ENCODE assay signal across 20 cellular contexts in the genomic region with DNA sequence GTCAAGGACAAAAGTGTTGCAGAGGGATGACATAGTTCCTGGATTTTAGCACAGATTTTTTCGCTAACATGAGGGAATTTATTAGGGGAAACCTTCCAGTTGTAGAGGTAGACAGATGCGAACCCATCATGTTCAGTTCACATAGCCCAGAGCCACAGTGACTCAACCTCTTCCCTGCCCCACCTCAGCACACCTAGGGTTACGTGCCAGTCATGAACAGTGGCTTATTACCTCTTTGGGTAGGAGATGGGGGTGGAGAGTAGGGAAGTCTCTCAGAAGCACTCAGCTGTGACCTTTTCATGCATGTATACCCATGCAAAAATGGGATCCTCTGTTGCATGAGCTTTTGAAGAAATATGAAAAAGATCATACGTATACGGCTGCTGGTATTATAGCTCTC. TPM values are rescaled to one million over a fixed set of nuclear protein-coding genes. Genes with fewer than 3 reads are reported as not detected.
DNase-seq lines count a peak whose midpoint lies in the region; ATAC-seq and FAIRE-seq lines count a peak whose summit lies in the region.
"Had no signal": no experiment of that assay in that cellular context is flagged by ENCODE, and none has a peak within 500 bp of the region (broad histone marks: within the 10 kb centered on the region; RNA-seq: fewer than 3 reads in every experiment).

No MANE protein-coding gene starts in this region.

- H3K36me3 ChIP-seq in stomach smooth muscle (ENCODE audit: control insufficient read depth in 2 of 2, insufficient read depth in 2 of 2, low read length in 2 of 2) (no peaks in the 10 kb centered on the region), small intestine (ENCODE audit: control insufficient read depth in 2 of 2, insufficient read depth in 2 of 2, low read length in 2 of 2) (no peaks in the 10 kb centered on the region)
- H3K36me3 ChIP-seq: heart left ventricle had no signal

- WGBS in small intestine, 3 donors = 88 to 96% (median 90%) methylated on average over 5 of the region's 5 CpGs

- H3K4me3 Mint-ChIP-seq in activated T-cell treated with anti-CD3 and anti-CD28 coated beads, Interleukin-2, amount 50 U/mL, for 4 hours = no peak overlapping the region
- H3K4me3 Mint-ChIP-seq: activated CD8-positive, alpha-beta T cell treated with anti-CD3 and anti-CD28 coated beads for 36 hours; activated naive CD4-positive, alpha-beta T cell treated with anti-CD3 and anti-CD28 coated beads for 36 hours; effector memory CD8-positive, alpha-beta T cell; H9; natural killer cell; stimulated activated naive CD8-positive, alpha-beta T cell treated with anti-CD3 and anti-CD28 coated beads, Interleukin-15, Interleukin-2, amounts not matched to agents 100 ng/mL and 50 ng/mL, for 24 hours had no signal

- H3K9ac ChIP-seq in stomach smooth muscle (ENCODE audit: low read length in 2 of 2) = no peak overlapping the region

- DNase-seq in NCI-H2029 (lab: John Stamatoyannopoulos, UW) (peak; percentile 83), NCI-H2029 treated with DMSO at 0.1 percent for 48 hours (lab: John Stamatoyannopoulos, UW) (no peak), NCI-H510A treated with DMSO at 0.1 percent for 48 hours (lab: John Stamatoyannopoulos, UW) (peak; percentile 83), epithelial cell of prostate (ENCODE audit: low read depth, low spot score) (peak; percentile 60), small intestine (no peak)
- no peak for DNase-seq in activated T-cell treated with anti-CD3 and anti-CD28 coated beads, Interleukin-2, amount 50 U/mL, for 4 hours
- DNase-seq: activated CD8-positive, alpha-beta T cell treated with anti-CD3 and anti-CD28 coated beads for 36 hours; activated naive CD4-positive, alpha-beta T cell treated with anti-CD3 and anti-CD28 coated beads for 36 hours; activated T-cell treated with anti-CD3 and anti-CD28 coated beads, Interleukin-2, amount 50 U/mL, for 1 hour; effector memory CD8-positive, alpha-beta T cell; H9; heart left ventricle; mesendoderm; natural killer cell; NCI-H1694; posterior cingulate gyrus had no signal

- ATAC-seq in GM21723 (IDR thresholded peaks at IDR 0.05; ENCODE audit: unreplicated experiment) = no peak
- ATAC-seq in activated T-cell treated with anti-CD3 and anti-CD28 coated beads, Interleukin-2, amount 50 U/mL, for 4 hours = no peak
- ATAC-seq: activated CD8-positive, alpha-beta T cell treated with anti-CD3 and anti-CD28 coated beads for 36 hours; effector memory CD8-positive, alpha-beta T cell; heart left ventricle; natural killer cell had no signal

- H3K4me3 ChIP-seq in stomach smooth muscle (ENCODE audit: low read length in 2 of 2) = no peak overlapping the region
- H3K4me3 ChIP-seq in small intestine (ENCODE audit: low read depth in 1 of 2, low read length in 2 of 2) = no peak overlapping the region
- H3K4me3 ChIP-seq: heart left ventricle had no signal

- H3K9me3 ChIP-seq in stomach smooth muscle (ENCODE audit: control insufficient read depth in 2 of 2, low read length in 2 of 2) = no peaks in the 10 kb centered on the region
- H3K9me3 ChIP-seq in small intestine (ENCODE audit: control insufficient read depth, low read depth) = no peaks in the 10 kb centered on the region
- H3K9me3 ChIP-seq: heart left ventricle had no signal

- H3K27me3 ChIP-seq in stomach smooth muscle (ENCODE audit: control insufficient read depth in 1 of 2, insufficient read depth in 2 of 2, low read length in 2 of 2) (no peaks in the 10 kb centered on the region), small intestine (ENCODE audit: control insufficient read depth in 2 of 2, insufficient read depth in 2 of 2, low read length in 2 of 2) (no peaks in the 10 kb centered on the region)

- H3K36me3 Mint-ChIP-seq in activated T-cell treated with anti-CD3 and anti-CD28 coated beads, Interleukin-2, amount 50 U/mL, for 4 hours (ENCODE audit: insufficient read depth) = no peaks in the 10 kb centered on the region
- H3K36me3 Mint-ChIP-seq: natural killer cell had no signal

- H3K27ac ChIP-seq in epithelial cell of prostate = peak overlapping the region; percentile 24
- H3K27ac ChIP-seq in stomach smooth muscle (ENCODE audit: low read length) = peak overlapping the region; percentile 1
- no peak overlapping the region for H3K27ac ChIP-seq in small intestine (ENCODE audit: low read depth in 1 of 2, low read length in 1 of 2)

- no peak for FAIRE-seq in small intestine (lab: Jason Lieb, UNC)
- FAIRE-seq: GM12891 had no signal

- peaks cover 15% of the 10 kb centered on the region for H3K4me1 Mint-ChIP-seq in activated T-cell treated with anti-CD3 and anti-CD28 coated beads, Interleukin-2, amount 50 U/mL, for 4 hours (ENCODE audit: low read depth)

- peaks cover 36% of the 10 kb centered on the region for H3K27me3 Mint-ChIP-seq in activated T-cell treated with anti-CD3 and anti-CD28 coated beads, Interleukin-2, amount 50 U/mL, for 4 hours (ENCODE audit: low read depth)

- no peaks in the 10 kb centered on the region for H3K9me3 Mint-ChIP-seq in activated T-cell treated with anti-CD3 and anti-CD28 coated beads, Interleukin-2, amount 50 U/mL, for 4 hours
- H3K9me3 Mint-ChIP-seq: activated CD8-positive, alpha-beta T cell treated with anti-CD3 and anti-CD28 coated beads for 36 hours; activated naive CD4-positive, alpha-beta T cell treated with anti-CD3 and anti-CD28 coated beads for 36 hours; effector memory CD8-positive, alpha-beta T cell; H9; natural killer cell; stimulated activated naive CD8-positive, alpha-beta T cell treated with anti-CD3 and anti-CD28 coated beads, Interleukin-15, Interleukin-2, amounts not matched to agents 100 ng/mL and 50 ng/mL, for 24 hours had no signal

- H3K4me1 ChIP-seq in stomach smooth muscle (ENCODE audit: control insufficient read depth, insufficient read depth, low read length) (peaks cover 19% of the 10 kb centered on the region), small intestine (ENCODE audit: control insufficient read depth in 2 of 2, insufficient read depth in 1 of 2, low read depth in 1 of 2, low read length in 1 of 2) (peaks cover 2 to 4% of the 10 kb centered on the region in 2 donors)

RNA-seq across cellular contexts. Expression of a gene that starts 4.7 kb away (rescaled TPM):
- under 1 TPM; 0.33 to 0.40 (median 0.34) TPM for total RNA-seq in activated T-cell treated with anti-CD3 and anti-CD28 coated beads, Interleukin-2, amount 50 U/mL, for 4 hours
- 1 to 10 TPM; 7.4 to 8.9 (median 8.6) TPM for polyA plus RNA-seq in small intestine

Comparison
In these comparisons a context has a peak if more than half of its experiments do, and no peak if none do; other contexts are left out.
1. DNase-seq: peak in NCI-H2029 (single experiment), NCI-H510A treated with DMSO at 0.1 percent for 48 hours (single experiment) and epithelial cell of prostate (single experiment); none in NCI-H2029 treated with DMSO at 0.1 percent for 48 hours (single experiment), activated T-cell treated with anti-CD3 and anti-CD28 coated beads, Interleukin-2, amount 50 U/mL, for 4 hours (single experiment) and small intestine (single experiment).
2. H3K27ac ChIP-seq: peak in epithelial cell of prostate (single experiment) and stomach smooth muscle (single experiment); none in small intestine (0 of 2).